Comparison of ENCODE assay signal across 8 cellular contexts in the genomic region with DNA sequence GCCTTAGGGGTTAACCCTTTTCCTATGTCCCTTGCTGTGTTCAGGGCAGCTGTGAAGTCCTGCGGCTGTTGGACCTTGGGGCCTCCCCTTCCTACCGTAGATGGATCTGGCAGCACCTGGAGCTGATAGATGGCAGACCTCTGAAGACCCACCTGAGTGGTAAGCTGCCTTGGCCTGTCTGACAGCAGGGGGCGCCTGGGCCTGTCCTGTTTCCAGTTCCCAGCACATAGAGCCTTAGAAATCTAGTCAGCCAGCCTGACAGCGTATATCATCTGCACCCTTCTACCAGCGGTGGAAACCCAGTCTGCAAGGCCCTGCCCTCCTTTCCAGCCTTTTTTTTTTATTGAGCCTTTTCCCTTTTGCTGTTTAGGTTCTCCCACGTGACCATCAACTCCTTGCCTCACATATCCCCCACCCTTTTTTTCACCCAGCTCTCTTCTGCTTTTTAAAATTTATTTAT. TPM values are rescaled to one million over a fixed set of nuclear protein-coding genes. Genes with fewer than 3 reads are reported as not detected.
DNase-seq lines count a peak whose midpoint lies in the region; ATAC-seq and TF ChIP-seq lines count a peak whose summit lies in the region.

No MANE protein-coding gene starts in this region.

- intact Hi-C loops in CD4-positive, alpha-beta T cell (cut with DNase I, micrococcal nuclease): loop anchor here (1.0 to 2.0 kb wide), 2 partner anchors 143 to 204 kb away; no protein-coding TSS in a partner anchor

- H3K4me3 Mint-ChIP-seq in CD4-positive, alpha-beta T cell: no peak overlapping the region
- H3K4me3 Mint-ChIP-seq in activated CD8-positive, alpha-beta T cell treated with anti-CD3 and anti-CD28 coated beads, Interleukin-2, amount 10 ng/mL, durations not matched to agents 7 days and 5 days: no peak overlapping the region

- peaks cover 5% of the 10 kb centered on the region for H3K27me3 Mint-ChIP-seq in CD4-positive, alpha-beta T cell
- H3K27me3 Mint-ChIP-seq in activated CD8-positive, alpha-beta T cell treated with anti-CD3 and anti-CD28 coated beads, Interleukin-2, amount 10 ng/mL, durations not matched to agents 7 days and 5 days (ENCODE audit: low read depth): peaks cover 8% of the 10 kb centered on the region

- no peaks in the 10 kb centered on the region for H3K9me3 ChIP-seq in CD4-positive, alpha-beta T cell (ENCODE audit: control insufficient read depth, low read length)

- no peaks in the 10 kb centered on the region for H3K4me1 Mint-ChIP-seq in CD4-positive, alpha-beta T cell (ENCODE audit: low read depth)
- peaks cover 2% of the 10 kb centered on the region for H3K4me1 Mint-ChIP-seq in activated CD8-positive, alpha-beta T cell treated with anti-CD3 and anti-CD28 coated beads, Interleukin-2, amount 10 ng/mL, durations not matched to agents 7 days and 5 days (ENCODE audit: low read depth)

- peak; percentile 89 for TF ChIP-seq CTCF in CD4-positive, alpha-beta T cell (IDR thresholded peaks at IDR 0.05)

- no peak overlapping the region for H3K27ac ChIP-seq in CD4-positive, alpha-beta T cell (ENCODE audit: low read depth, low read length)

- no peaks in the 10 kb centered on the region for H3K36me3 Mint-ChIP-seq in CD4-positive, alpha-beta T cell (ENCODE audit: low read depth)
- no peaks in the 10 kb centered on the region for H3K36me3 Mint-ChIP-seq in activated CD8-positive, alpha-beta T cell treated with anti-CD3 and anti-CD28 coated beads, Interleukin-2, amount 10 ng/mL, durations not matched to agents 7 days and 5 days (ENCODE audit: low read depth)

- ATAC-seq in CD4-positive, alpha-beta T cell (ENCODE audit: poor library complexity): peak; percentile 85
- ATAC-seq in activated CD8-positive, alpha-beta T cell treated with anti-CD3 and anti-CD28 coated beads, Interleukin-2, amount 10 ng/mL, durations not matched to agents 7 days and 5 days: peak; percentile 88
- no peak for ATAC-seq in GM19452 (IDR thresholded peaks at IDR 0.05; ENCODE audit: unreplicated experiment)

- no peaks in the 10 kb centered on the region for H3K27me3 ChIP-seq in CD4-positive, alpha-beta T cell (ENCODE audit: control insufficient read depth, insufficient read depth, low read length)

- CTCF ChIA-PET in CD4-positive, alpha-beta T cell (lab: Charles Lee): interaction anchor here (0.6 to 2.8 kb wide), 14 partner anchors 18 to 540 kb away, joined by 3 to 76 read pairs (median 4); partner anchors contain the start of gene CEP250
- CTCF ChIA-PET in activated CD8-positive, alpha-beta T cell treated with anti-CD3 and anti-CD28 coated beads, Interleukin-2, amount 10 ng/mL, durations not matched to agents 7 days and 5 days (lab: Charles Lee): interaction anchor here (0.6 to 8.6 kb wide), 23 partner anchors 11 to 232 kb away, joined by 3 to 288 read pairs (median 4); no protein-coding TSS in a partner anchor

- DNase-seq in CD4-positive, alpha-beta T cell: peak; percentile 76 to 87 (median 82)
- DNase-seq in HUDEP-2 (lab: John Stamatoyannopoulos, UW; ENCODE audit: unreplicated experiment in 76 of 76): peak in 66 of 76 experiments; percentile 8 to 81 (median 56)
- peak; percentile 13 for DNase-seq in NK-92 (lab: John Stamatoyannopoulos, UW; ENCODE audit: unreplicated experiment)
- peak; percentile 85 for DNase-seq in activated CD8-positive, alpha-beta T cell treated with anti-CD3 and anti-CD28 coated beads, Interleukin-2, amount 10 ng/mL, durations not matched to agents 7 days and 5 days
- peak; percentile 68 for DNase-seq in effector CD8-positive, alpha-beta T cell (lab: John Stamatoyannopoulos, UW)
- DNase-seq in lung microvascular endothelial cell (ENCODE audit: low read depth in 2 of 2): peak; percentile 84 to 93
- DNase-seq in stimulated activated CD8-positive, alpha-beta memory T cell treated with anti-CD3 and anti-CD28 coated beads, Interleukin-12 subunit alpha, Interleukin-12 subunit beta, amount 100 ng/mL, for 24 hours (ENCODE audit: extremely low read depth): peak; percentile 45

- POLR2A ChIA-PET in CD4-positive, alpha-beta T cell (lab: Charles Lee): interaction anchor here (1.0 to 1.3 kb wide), 2 partner anchors 40 to 143 kb away, joined by 3 to 11 read pairs; partner anchors contain the start of gene SCAND1
- POLR2A ChIA-PET in activated CD8-positive, alpha-beta T cell treated with anti-CD3 and anti-CD28 coated beads, Interleukin-2, amount 10 ng/mL, durations not matched to agents 7 days and 5 days (lab: Charles Lee): no interaction called here

- H3K27ac Mint-ChIP-seq in CD4-positive, alpha-beta T cell: no peak overlapping the region
- H3K27ac Mint-ChIP-seq in activated CD8-positive, alpha-beta T cell treated with anti-CD3 and anti-CD28 coated beads, Interleukin-2, amount 10 ng/mL, durations not matched to agents 7 days and 5 days: no peak overlapping the region

- H3K9me3 Mint-ChIP-seq in CD4-positive, alpha-beta T cell: no peaks in the 10 kb centered on the region
- no peaks in the 10 kb centered on the region for H3K9me3 Mint-ChIP-seq in activated CD8-positive, alpha-beta T cell treated with anti-CD3 and anti-CD28 coated beads, Interleukin-2, amount 10 ng/mL, durations not matched to agents 7 days and 5 days (ENCODE audit: insufficient read depth)

RNA-seq across cellular contexts. Expression of gene CNBD2, which starts 26.6 kb away (rescaled TPM):
- total RNA-seq in CD4-positive, alpha-beta T cell: 10 to 100 TPM; 17.4 to 20.1 TPM
- total RNA-seq in activated CD8-positive, alpha-beta T cell treated with anti-CD3 and anti-CD28 coated beads, Interleukin-2, amount 10 ng/mL, durations not matched to agents 7 days and 5 days: 1 to 10 TPM; 4.9 to 6.1 TPM
- total RNA-seq in lung microvascular endothelial cell: 3.3 and 5.6 TPM in 2 replicates

RNA-seq across cellular contexts. Expression of gene SCAND1, which starts 40.7 kb away (rescaled TPM):
- total RNA-seq in CD4-positive, alpha-beta T cell: 10 to 100 TPM; 77.2 to 82.7 TPM
- 10 to 100 TPM; 63.2 to 64.7 TPM for total RNA-seq in activated CD8-positive, alpha-beta T cell treated with anti-CD3 and anti-CD28 coated beads, Interleukin-2, amount 10 ng/mL, durations not matched to agents 7 days and 5 days
- 79.8 and 88.7 TPM in 2 replicates for total RNA-seq in lung microvascular endothelial cell

Comparison
In these comparisons a context has a peak if more than half of its experiments do, and no peak if none do; other contexts are left out.
1. DNase-seq: peak in every context shown above with its lines; median percentile 88 in lung microvascular endothelial cell; 85 in activated CD8-positive, alpha-beta T cell treated with anti-CD3 and anti-CD28 coated beads, Interleukin-2, amount 10 ng/mL, durations not matched to agents 7 days and 5 days; 82 in CD4-positive, alpha-beta T cell; 68 in effector CD8-positive, alpha-beta T cell; 56 in HUDEP-2; 45 in stimulated activated CD8-positive, alpha-beta memory T cell treated with anti-CD3 and anti-CD28 coated beads, Interleukin-12 subunit alpha, Interleukin-12 subunit beta, amount 100 ng/mL, for 24 hours; 13 in NK-92.